Comparison of ENCODE assay signal across 12 cellular contexts in the genomic region with DNA sequence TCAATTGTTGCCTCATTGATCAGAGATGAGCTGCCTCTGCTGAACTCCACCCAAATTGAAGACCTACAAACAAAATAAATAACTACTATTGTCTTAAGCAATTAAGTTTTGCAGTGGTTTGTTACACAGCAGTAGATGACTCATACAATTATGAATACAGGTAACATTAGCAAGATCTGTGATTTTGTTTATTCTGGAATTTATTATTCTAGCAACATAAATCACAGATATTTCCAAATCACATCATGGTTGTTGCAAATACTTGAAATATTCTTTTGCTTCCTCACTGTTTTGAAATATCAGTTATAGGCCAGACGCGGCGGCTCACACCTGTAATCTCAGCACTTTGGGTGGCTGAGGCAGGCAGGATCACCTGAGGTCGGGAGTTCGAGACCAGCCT. TPM values are rescaled to one million over a fixed set of nuclear protein-coding genes. Genes with fewer than 3 reads are reported as not detected.
"Had no signal": no experiment of that assay in that cellular context is flagged by ENCODE, and none has a peak within 500 bp of the region (broad histone marks: within the 10 kb centered on the region; RNA-seq: fewer than 3 reads in every experiment).

No MANE protein-coding gene starts in this region.

- H3K27ac ChIP-seq: GM23248 had no signal

- H3K4me2 ChIP-seq: GM23338 had no signal

- H2AFZ ChIP-seq: GM23248 had no signal

- FAIRE-seq: H1, H54 had no signal

- DNase-seq: GM23248, GOT3, H7, H9, HCEC 1CT, HFFc6 had no signal

- H3K9ac ChIP-seq: GM23248 had no signal

- H3K36me3 ChIP-seq: HAP-1 had no signal

- H3K9me3 ChIP-seq: HAP-1 had no signal

- H3K4me3 Mint-ChIP-seq: GM23338, H9, HFFc6 had no signal

- ATAC-seq: GM23338, HCT116 had no signal

- H3K4me3 ChIP-seq: GM23248, GM23338, HAP-1 had no signal

- H3K4me1 ChIP-seq: HAP-1 had no signal

- H3K27ac Mint-ChIP-seq: GM23338, H9, HFFc6 had no signal

RNA-seq across cellular contexts. Expression of a gene that starts 13.1 kb away (rescaled TPM):
- total RNA-seq: H4 had no signal
- polyA plus RNA-seq: GM23248 had no signal

RNA-seq across cellular contexts. Expression of a gene that starts 27.2 kb away (rescaled TPM):
- total RNA-seq: GM23248 had no signal
- polyA plus RNA-seq: GM23248 had no signal
